Comparison of ENCODE assay signal across 7 cellular contexts in the genomic region with DNA sequence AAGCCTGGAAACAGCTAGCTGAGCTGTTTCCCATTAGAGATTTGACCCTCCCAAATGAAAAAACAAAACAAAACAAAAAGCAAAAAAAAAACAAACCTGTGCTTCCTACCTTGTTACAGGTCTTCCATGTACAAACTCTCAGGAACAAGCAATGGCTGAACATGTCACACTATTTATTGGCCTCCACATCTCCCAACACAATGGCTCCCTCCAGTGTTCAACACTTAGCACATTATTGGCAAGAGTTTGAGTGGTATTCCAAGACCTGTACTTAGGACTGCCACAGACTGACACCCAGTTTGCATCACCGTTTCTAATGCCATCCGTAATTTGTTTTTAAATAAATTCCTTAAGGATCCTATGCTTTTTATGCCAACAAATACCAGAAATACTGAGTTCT.
DNase-seq lines count a peak whose midpoint lies in the region; ATAC-seq and TF ChIP-seq lines count a peak whose summit lies in the region.

No MANE protein-coding gene starts in this region.

- DNase-seq in HK-2 (ENCODE audit: unreplicated experiment): peak; percentile 12
- DNase-seq in NOMO-1 treated with DMSO at 0.1 percent for 48 hours (lab: John Stamatoyannopoulos, UW; ENCODE audit: unreplicated experiment): peak; percentile 32
- DNase-seq in erythroblast (lab: John Stamatoyannopoulos, UW): peak; percentile 2 to 28
- peak; percentile 49 for DNase-seq in retina

- peak; percentile 63 for ATAC-seq in GM18861 (IDR thresholded peaks at IDR 0.05; ENCODE audit: unreplicated experiment)
- no peak for ATAC-seq in GM21515 (IDR thresholded peaks at IDR 0.05; ENCODE audit: unreplicated experiment)
- no peak for ATAC-seq in HG02973 (IDR thresholded peaks at IDR 0.05; ENCODE audit: unreplicated experiment)

- TF ChIP-seq POLR2A in erythroblast (IDR thresholded peaks at IDR 0.05; ENCODE audit: low read length): no peak
